23 cellular contexts compared by ENCODE assay signal in the genomic region with DNA sequence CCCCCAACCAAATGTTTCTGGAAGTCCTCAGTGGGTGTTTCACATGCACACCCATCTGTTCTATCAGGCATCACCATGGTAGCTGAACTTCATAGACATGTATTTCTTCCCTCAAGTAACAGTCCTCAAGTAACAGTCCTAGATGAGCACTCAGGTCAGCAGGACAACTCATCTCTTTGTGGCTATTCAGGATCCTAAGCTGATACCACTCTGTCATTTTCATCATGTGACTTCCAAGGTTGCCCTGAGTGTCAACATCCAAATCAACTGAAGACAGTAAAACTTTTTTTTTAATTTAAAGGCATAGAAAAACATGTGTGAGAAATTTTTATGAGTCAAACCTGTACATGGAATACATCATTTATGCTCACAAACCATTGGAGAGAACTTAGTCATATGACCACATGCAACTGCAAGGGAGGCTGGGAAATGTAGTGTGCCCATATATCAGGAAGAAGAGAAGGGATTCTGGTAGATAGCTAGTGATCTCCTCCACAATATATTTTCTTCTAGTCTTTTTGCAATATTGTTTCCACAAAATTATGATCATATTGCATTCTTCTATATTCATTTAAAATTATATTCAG.
DNase-seq lines count a peak whose midpoint lies in the region; ATAC-seq, FAIRE-seq and TF ChIP-seq lines count a peak whose summit lies in the region.
"Had no signal": no experiment of that assay in that cellular context is flagged by ENCODE, and none has a peak within 500 bp of the region (broad histone marks: within the 10 kb centered on the region; RNA-seq: fewer than 3 reads in every experiment).

No MANE protein-coding gene starts in this region.

- H3K36me3 ChIP-seq in bronchial epithelial cell (ENCODE audit: control insufficient read depth, insufficient read depth, low read length) = no peaks in the 10 kb centered on the region
- H3K36me3 ChIP-seq: MG63, neutrophil, upper lobe of right lung had no signal

- ATAC-seq in GM21367 (IDR thresholded peaks at IDR 0.05; ENCODE audit: unreplicated experiment) (peak; percentile 53), right cardiac atrium (no peak)
- ATAC-seq: activated CD8-positive, alpha-beta memory T cell treated with anti-CD3 and anti-CD28 coated beads, Interleukin-2, amount 10 ng/mL, durations not matched to agents 7 days and 5 days; left lobe of liver; mucosa of descending colon; upper lobe of right lung had no signal

- no peak for TF ChIP-seq CTCF in bronchial epithelial cell (IDR thresholded peaks at IDR 0.05; ENCODE audit: insufficient read depth, low read length, severe bottlenecking)

- no peak for FAIRE-seq in bronchial epithelial cell (lab: Jason Lieb, UNC)
- FAIRE-seq: A204.1, RCC 7860 had no signal

- DNase-seq in NCI-H2171 treated with DMSO at 0.1 percent for 48 hours (lab: John Stamatoyannopoulos, UW) (peak; percentile 6), NCI-H2171 (lab: John Stamatoyannopoulos, UW) (no peak), NAMALWA (ENCODE audit: low spot score) (peak; percentile 65), bronchial epithelial cell (ENCODE audit: low read depth) (peak; percentile 49), NCI-H510A treated with DMSO at 0.1 percent for 48 hours (lab: John Stamatoyannopoulos, UW) (no peak), right cardiac atrium (no peak), NCI-H69 (lab: John Stamatoyannopoulos, UW) (no peak)
- DNase-seq: activated CD8-positive, alpha-beta memory T cell treated with anti-CD3 and anti-CD28 coated beads, Interleukin-2, amount 10 ng/mL, durations not matched to agents 7 days and 5 days; activated naive CD4-positive, alpha-beta T cell treated with anti-CD3 and anti-CD28 coated beads, Interleukin-2, amount 50 U/mL, for 16 hours; DMS79 treated with DMSO at 0.1 percent for 48 hours; MG63; mucosa of descending colon; NCI-H187 treated with DMSO at 0.1 percent for 48 hours; NCI-H774; stimulated activated CD4-positive, alpha-beta T cell treated with anti-CD3 and anti-CD28 coated beads, Interleukin-15, amount 100 ng/mL, for 24 hours; stimulated activated naive CD4-positive, alpha-beta T cell treated with Interleukin-2 at 50 U/mL for 16 hours; upper lobe of right lung had no signal

- no peak overlapping the region for H3K27ac ChIP-seq in right cardiac atrium (ENCODE audit: low read length)
- H3K27ac ChIP-seq: C4-2B, neutrophil, upper lobe of right lung had no signal

- intact Hi-C loops in right cardiac atrium (cut with DNase I) = no loop called here

- H3K4me3 ChIP-seq in bronchial epithelial cell (ENCODE audit: low read depth, low read length) (no peak overlapping the region), right cardiac atrium (ENCODE audit: low read length) (no peak overlapping the region)
- H3K4me3 ChIP-seq: MG63, mucosa of descending colon, upper lobe of right lung had no signal

- no peaks in the 10 kb centered on the region for H3K27me3 ChIP-seq in bronchial epithelial cell (ENCODE audit: control insufficient read depth, insufficient read depth, low read length)
- H3K27me3 ChIP-seq in right cardiac atrium (ENCODE audit: control insufficient read depth, insufficient read depth) = no peaks in the 10 kb centered on the region
- H3K27me3 ChIP-seq: MG63, neutrophil, upper lobe of right lung had no signal

- H3K9me3 ChIP-seq in right cardiac atrium (ENCODE audit: control insufficient read depth, low read length) = no peaks in the 10 kb centered on the region
- H3K9me3 ChIP-seq: mucosa of descending colon, neutrophil, upper lobe of right lung had no signal

- no peaks in the 10 kb centered on the region for H3K4me1 ChIP-seq in right cardiac atrium (ENCODE audit: control insufficient read depth, insufficient read depth, low read length)
- H3K4me1 ChIP-seq: upper lobe of right lung had no signal

Comparison
In these comparisons a context has a peak if more than half of its experiments do, and no peak if none do; other contexts are left out.
1. DNase-seq: peak in NCI-H2171 treated with DMSO at 0.1 percent for 48 hours (single experiment), NAMALWA (single experiment) and bronchial epithelial cell (single experiment); none in NCI-H2171 (single experiment), NCI-H510A treated with DMSO at 0.1 percent for 48 hours (single experiment), right cardiac atrium (0 of 3) and NCI-H69 (single experiment).